In the genomic region with DNA sequence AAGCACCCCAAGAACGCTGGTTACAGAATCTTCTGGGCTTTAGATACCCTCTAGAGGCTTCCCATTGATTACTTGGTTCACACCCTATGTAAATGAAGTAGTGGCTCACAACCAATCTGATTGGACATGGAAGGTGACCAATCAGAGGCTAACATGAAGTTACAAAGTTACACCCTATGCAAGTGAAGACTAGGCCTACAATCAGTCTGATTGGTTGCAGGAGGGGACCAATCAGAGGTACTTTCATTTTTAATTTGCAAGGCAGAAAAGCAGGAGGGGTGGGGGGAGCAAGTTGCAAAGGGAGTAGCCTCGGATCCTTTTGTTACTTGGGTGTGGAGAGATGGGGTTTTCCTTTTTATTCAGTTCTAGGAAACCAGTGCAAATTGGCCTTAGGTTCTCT, we compare ENCODE assay signal across 11 cellular contexts. TPM values are rescaled to one million over a fixed set of nuclear protein-coding genes. Genes with fewer than 3 reads are reported as not detected.
DNase-seq lines count a peak whose midpoint lies in the region; ATAC-seq and FAIRE-seq lines count a peak whose summit lies in the region.
"Had no signal": no experiment of that assay in that cellular context is flagged by ENCODE, and none has a peak within 500 bp of the region (broad histone marks: within the 10 kb centered on the region; RNA-seq: fewer than 3 reads in every experiment).

No MANE protein-coding gene starts in this region.

- no peak overlapping the region for H3K4me3 Mint-ChIP-seq in stimulated activated naive CD8-positive, alpha-beta T cell treated with anti-CD3 and anti-CD28 coated beads, Interleukin-15, amount 100 ng/mL, for 72 hours

- no peak overlapping the region for H3K27ac Mint-ChIP-seq in stimulated activated naive CD8-positive, alpha-beta T cell treated with anti-CD3 and anti-CD28 coated beads, Interleukin-15, amount 100 ng/mL, for 72 hours

- DNase-seq in Right ventricle myocardium superior: no peak
- DNase-seq in Right ventricle myocardium inferior (ENCODE audit: missing footprints): no peak
- DNase-seq in RCC 7860 (ENCODE audit: low spot score): peak; percentile 16
- DNase-seq in fibroblast of gingiva (ENCODE audit: low read depth): peak; percentile 60
- DNase-seq in stimulated activated naive CD8-positive, alpha-beta T cell treated with anti-CD3 and anti-CD28 coated beads, Interleukin-15, amount 100 ng/mL, for 72 hours: no peak
- DNase-seq in mesenteric fat pad (ENCODE audit: low spot score): no peak
- no peak for DNase-seq in Ammon's horn (ENCODE audit: low spot score)
- DNase-seq in ureter (ENCODE audit: low spot score): no peak

- H3K27me3 Mint-ChIP-seq in stimulated activated naive CD8-positive, alpha-beta T cell treated with anti-CD3 and anti-CD28 coated beads, Interleukin-15, amount 100 ng/mL, for 72 hours: peaks cover 11% of the 10 kb centered on the region

- H3K4me1 Mint-ChIP-seq in stimulated activated naive CD8-positive, alpha-beta T cell treated with anti-CD3 and anti-CD28 coated beads, Interleukin-15, amount 100 ng/mL, for 72 hours: peaks cover 16% of the 10 kb centered on the region

- H3K9me3 Mint-ChIP-seq in stimulated activated naive CD8-positive, alpha-beta T cell treated with anti-CD3 and anti-CD28 coated beads, Interleukin-15, amount 100 ng/mL, for 72 hours: no peaks in the 10 kb centered on the region

- intact Hi-C loops in Right ventricle myocardium superior (cut with DNase I) (loop anchor here (10.0 kb wide), 2 partner anchors 399 to 489 kb away; no protein-coding TSS in a partner anchor), Right ventricle myocardium inferior (cut with DNase I) (loop anchor here (10.0 kb wide), 2 partner anchors 99 to 489 kb away; no protein-coding TSS in a partner anchor)

- FAIRE-seq in RCC 7860 (lab: Jason Lieb, UNC): no peak

- ATAC-seq in Right ventricle myocardium superior (ENCODE audit: poor library complexity) (peak; percentile 53), Right ventricle myocardium inferior (no peak)
- peak; percentile 72 for ATAC-seq in stimulated activated naive CD8-positive, alpha-beta T cell treated with anti-CD3 and anti-CD28 coated beads, Interleukin-15, amount 100 ng/mL, for 72 hours

RNA-seq across cellular contexts. Expression of a gene that starts 11.1 kb away (rescaled TPM):
- not detected for total RNA-seq in Right ventricle myocardium superior
- not detected for total RNA-seq in Right ventricle myocardium inferior
- total RNA-seq in mesenteric fat pad: not detected
- total RNA-seq in ureter: not detected
- total RNA-seq: Caco-2, renal cortical epithelial cell, subcutaneous adipose tissue had no signal

RNA-seq across cellular contexts. Expression of a gene that starts 31.8 kb away (rescaled TPM):
- total RNA-seq in Right ventricle myocardium superior: 82.1 TPM
- total RNA-seq in Right ventricle myocardium inferior: 95.5 TPM
- 255 TPM for total RNA-seq in mesenteric fat pad
- 90.7 TPM for total RNA-seq in ureter

RNA-seq across cellular contexts. Expression of a gene that starts 43.3 kb away (rescaled TPM):
- total RNA-seq in Right ventricle myocardium superior (not detected), Right ventricle myocardium inferior (not detected), mesenteric fat pad (not detected), ureter (3.6 TPM)
- total RNA-seq: Caco-2, subcutaneous adipose tissue had no signal

Comparison
In these comparisons a context has a peak if more than half of its experiments do, and no peak if none do; other contexts are left out.
1. DNase-seq: peak in RCC 7860 (single experiment) and fibroblast of gingiva (single experiment); none in Right ventricle myocardium superior (single experiment), Right ventricle myocardium inferior (single experiment), stimulated activated naive CD8-positive, alpha-beta T cell treated with anti-CD3 and anti-CD28 coated beads, Interleukin-15, amount 100 ng/mL, for 72 hours (0 of 2), mesenteric fat pad (single experiment), Ammon's horn (single experiment) and ureter (single experiment).